In genomic region chr1:214123061-214123784, GRCh38 we compare ENCODE assay signal across 8 cellular contexts.
DNase-seq lines count a peak whose midpoint lies in the region; ATAC-seq and TF ChIP-seq lines count a peak whose summit lies in the region.

No MANE protein-coding gene starts in this region.

- H3K4me3 ChIP-seq in OCI-LY1 (ENCODE audit: low read depth, low read length, poor library complexity, severe bottlenecking) (no peak overlapping the region), kidney epithelial cell (ENCODE audit: low read depth, low read length) (no peak overlapping the region), thoracic aorta (peak overlapping the region; percentile 27)

- H2AFZ ChIP-seq in OCI-LY1 (ENCODE audit: low read length) = no peak overlapping the region

- H3K9me2 ChIP-seq in OCI-LY1 (ENCODE audit: low read depth, low read length) = no peaks in the 10 kb centered on the region

- no peaks in the 10 kb centered on the region for H3K4me1 ChIP-seq in OCI-LY1 (ENCODE audit: insufficient read depth, low read length, severe bottlenecking)
- no peaks in the 10 kb centered on the region for H3K4me1 ChIP-seq in thoracic aorta (ENCODE audit: control insufficient read depth in 1 of 2, low read depth in 2 of 2)

- no peak overlapping the region for H3K9ac ChIP-seq in OCI-LY1 (ENCODE audit: low read length)

- no peaks in the 10 kb centered on the region for H3K79me2 ChIP-seq in OCI-LY1 (ENCODE audit: insufficient read depth, low read length)

- H3K9me3 ChIP-seq in OCI-LY1 (ENCODE audit: low read length) (no peaks in the 10 kb centered on the region), thoracic aorta (peaks cover 3% of the 10 kb centered on the region)

- H3K27ac ChIP-seq in OCI-LY1 (ENCODE audit: low read depth, low read length, poor library complexity, severe bottlenecking) (no peak overlapping the region), thoracic aorta (no peak overlapping the region)

- H3F3A ChIP-seq in OCI-LY1 (ENCODE audit: insufficient read depth, low read length) = no peaks in the 10 kb centered on the region

- H3K4me2 ChIP-seq in OCI-LY1 (ENCODE audit: low read length) = no peak overlapping the region

- TF ChIP-seq CTCF in OCI-LY1 (IDR thresholded peaks at IDR 0.05; ENCODE audit: low read length) = peak; percentile 66
- peak; percentile 54 for TF ChIP-seq CTCF in kidney epithelial cell (IDR thresholded peaks at IDR 0.05; ENCODE audit: insufficient read depth, low read length, poor library complexity, severe bottlenecking)
- TF ChIP-seq CTCF in thoracic aorta (IDR thresholded peaks at IDR 0.05) = peak; percentile 17

- ATAC-seq in GM21367 (IDR thresholded peaks at IDR 0.05; ENCODE audit: unreplicated experiment) (peak; percentile 87), thoracic aorta (ENCODE audit: insufficient number of reproducible peaks, low FRiP score, low read depth) (no peak), HG03460 (IDR thresholded peaks at IDR 0.05; ENCODE audit: unreplicated experiment) (no peak)

- no peaks in the 10 kb centered on the region for H3K27me3 ChIP-seq in OCI-LY1 (ENCODE audit: insufficient read depth, low read length)
- no peaks in the 10 kb centered on the region for H3K27me3 ChIP-seq in kidney epithelial cell (ENCODE audit: control insufficient read depth, insufficient read depth, low read length)
- H3K27me3 ChIP-seq in thoracic aorta (replicated peaks; ENCODE audit: insufficient read depth) = no peaks in the 10 kb centered on the region

- H3K36me3 ChIP-seq in OCI-LY1 (ENCODE audit: insufficient read depth, low read length) (no peaks in the 10 kb centered on the region), kidney epithelial cell (ENCODE audit: control insufficient read depth, insufficient read depth, low read length) (no peaks in the 10 kb centered on the region), thoracic aorta (no peaks in the 10 kb centered on the region)

- DNase-seq in DMS114 treated with DMSO at 0.1 percent for 48 hours (lab: John Stamatoyannopoulos, UW; ENCODE audit: unreplicated experiment) (peak; percentile 68), Kasumi-1 (lab: John Stamatoyannopoulos, UW) (peak; percentile 51 to 72), kidney epithelial cell (ENCODE audit: low read depth) (peak; percentile 21), thoracic aorta (ENCODE audit: low spot score) (no peak)
- DNase-seq in central memory CD4-positive, alpha-beta T cell = peak; percentile 10

- H4K20me1 ChIP-seq in OCI-LY1 (ENCODE audit: insufficient read depth, low read length) = no peaks in the 10 kb centered on the region
